21 cellular contexts compared by ENCODE assay signal in genomic region chr16:2825049-2825742, GRCh38. TPM values are rescaled to one million over a fixed set of nuclear protein-coding genes. Genes with fewer than 3 reads are reported as not detected.
DNase-seq lines count a peak whose midpoint lies in the region; ATAC-seq and TF ChIP-seq lines count a peak whose summit lies in the region.
"Had no signal": no experiment of that assay in that cellular context is flagged by ENCODE, and none has a peak within 500 bp of the region (broad histone marks: within the 10 kb centered on the region; RNA-seq: fewer than 3 reads in every experiment).

No MANE protein-coding gene starts in this region.

- H3K9me3 Mint-ChIP-seq in activated T-cell treated with anti-CD3 and anti-CD28 coated beads, Interleukin-2, amount 50 U/mL, for 72 hours, result no peaks in the 10 kb centered on the region
- no peaks in the 10 kb centered on the region for H3K9me3 Mint-ChIP-seq in activated T-helper 17 cell treated with anti-CD3 and anti-CD28 coated beads, Interleukin-2, amount 50 U/mL, for 72 hours
- H3K9me3 Mint-ChIP-seq in CD8-positive, alpha-beta memory T cell, result no peaks in the 10 kb centered on the region
- H3K9me3 Mint-ChIP-seq in activated T-helper 2 cell treated with anti-CD3 and anti-CD28 coated beads, Interferon-gamma antibody, Interleukin-2, Interleukin-4, amounts not matched to agents 10 μg/mL and 5 μg/mL and 100 μg/mL, durations not matched to agents 14 hours and 24 hours and 36 hours, result no peaks in the 10 kb centered on the region

- no peak overlapping the region for H3K27ac Mint-ChIP-seq in activated T-cell treated with anti-CD3 and anti-CD28 coated beads, Interleukin-2, amount 50 U/mL, for 72 hours
- peak overlapping the region; percentile 54 for H3K27ac Mint-ChIP-seq in activated T-helper 17 cell treated with anti-CD3 and anti-CD28 coated beads, Interleukin-2, amount 50 U/mL, for 72 hours
- H3K27ac Mint-ChIP-seq in CD8-positive, alpha-beta memory T cell, result no peak overlapping the region
- no peak overlapping the region for H3K27ac Mint-ChIP-seq in activated T-helper 2 cell treated with anti-CD3 and anti-CD28 coated beads, Interferon-gamma antibody, Interleukin-2, Interleukin-4, amounts not matched to agents 10 μg/mL and 5 μg/mL and 100 μg/mL, durations not matched to agents 14 hours and 24 hours and 36 hours

- H3K9me3 ChIP-seq in suprapubic skin, result no peaks in the 10 kb centered on the region
- H3K9me3 ChIP-seq in CD8-positive, alpha-beta memory T cell (ENCODE audit: low read length), result no peaks in the 10 kb centered on the region
- H3K9me3 ChIP-seq: BLaER1 treated with 17β-estradiol and CSF1 and Interleukin-3, amounts not matched to agents 10 nM and 100 nM had no signal

- H3K36me3 ChIP-seq in suprapubic skin, result no peaks in the 10 kb centered on the region
- H3K36me3 ChIP-seq in CD8-positive, alpha-beta memory T cell (ENCODE audit: insufficient read depth, low read length), result no peaks in the 10 kb centered on the region
- H3K36me3 ChIP-seq: BLaER1 treated with 17β-estradiol and CSF1 and Interleukin-3, amounts not matched to agents 10 nM and 100 nM had no signal

- no peak for TF ChIP-seq CTCF in suprapubic skin (IDR thresholded peaks at IDR 0.05)

- H3K4me1 ChIP-seq in suprapubic skin, result peaks cover 7% of the 10 kb centered on the region
- no peaks in the 10 kb centered on the region for H3K4me1 ChIP-seq in CD8-positive, alpha-beta memory T cell (ENCODE audit: insufficient read depth, low read length)

- TF ChIP-seq EP300 in suprapubic skin (IDR thresholded peaks at IDR 0.05), result no peak

- H3K4me1 Mint-ChIP-seq in activated T-cell treated with anti-CD3 and anti-CD28 coated beads, Interleukin-2, amount 50 U/mL, for 72 hours (ENCODE audit: low read depth), result no peaks in the 10 kb centered on the region
- H3K4me1 Mint-ChIP-seq in activated T-helper 17 cell treated with anti-CD3 and anti-CD28 coated beads, Interleukin-2, amount 50 U/mL, for 72 hours, result no peaks in the 10 kb centered on the region
- no peaks in the 10 kb centered on the region for H3K4me1 Mint-ChIP-seq in CD8-positive, alpha-beta memory T cell
- no peaks in the 10 kb centered on the region for H3K4me1 Mint-ChIP-seq in activated T-helper 2 cell treated with anti-CD3 and anti-CD28 coated beads, Interferon-gamma antibody, Interleukin-2, Interleukin-4, amounts not matched to agents 10 μg/mL and 5 μg/mL and 100 μg/mL, durations not matched to agents 14 hours and 24 hours and 36 hours (ENCODE audit: low read depth)

- peaks cover 20% of the 10 kb centered on the region for H3K27me3 ChIP-seq in suprapubic skin
- no peaks in the 10 kb centered on the region for H3K27me3 ChIP-seq in CD8-positive, alpha-beta memory T cell (ENCODE audit: insufficient read depth, low read length, poor library complexity, severe bottlenecking)
- H3K27me3 ChIP-seq: BLaER1 treated with 17β-estradiol and CSF1 and Interleukin-3, amounts not matched to agents 10 nM and 100 nM had no signal

- H3K36me3 Mint-ChIP-seq in activated T-cell treated with anti-CD3 and anti-CD28 coated beads, Interleukin-2, amount 50 U/mL, for 72 hours (ENCODE audit: insufficient read depth in 2 of 2), result no peaks in the 10 kb centered on the region
- no peaks in the 10 kb centered on the region for H3K36me3 Mint-ChIP-seq in activated T-helper 17 cell treated with anti-CD3 and anti-CD28 coated beads, Interleukin-2, amount 50 U/mL, for 72 hours (ENCODE audit: low read depth)
- no peaks in the 10 kb centered on the region for H3K36me3 Mint-ChIP-seq in CD8-positive, alpha-beta memory T cell
- H3K36me3 Mint-ChIP-seq in activated T-helper 2 cell treated with anti-CD3 and anti-CD28 coated beads, Interferon-gamma antibody, Interleukin-2, Interleukin-4, amounts not matched to agents 10 μg/mL and 5 μg/mL and 100 μg/mL, durations not matched to agents 14 hours and 24 hours and 36 hours (ENCODE audit: low read depth), result no peaks in the 10 kb centered on the region

- H3K27me3 Mint-ChIP-seq in activated T-cell treated with anti-CD3 and anti-CD28 coated beads, Interleukin-2, amount 50 U/mL, for 72 hours (ENCODE audit: low read depth), result no peaks in the 10 kb centered on the region
- H3K27me3 Mint-ChIP-seq in activated T-helper 17 cell treated with anti-CD3 and anti-CD28 coated beads, Interleukin-2, amount 50 U/mL, for 72 hours, result peaks cover 5% of the 10 kb centered on the region
- peaks cover 0 to 13% of the 10 kb centered on the region in 2 donors for H3K27me3 Mint-ChIP-seq in CD8-positive, alpha-beta memory T cell
- no peaks in the 10 kb centered on the region for H3K27me3 Mint-ChIP-seq in activated T-helper 2 cell treated with anti-CD3 and anti-CD28 coated beads, Interferon-gamma antibody, Interleukin-2, Interleukin-4, amounts not matched to agents 10 μg/mL and 5 μg/mL and 100 μg/mL, durations not matched to agents 14 hours and 24 hours and 36 hours (ENCODE audit: low read depth)

- peak; percentile 14 for DNase-seq in activated T-cell treated with anti-CD3 and anti-CD28 coated beads, Interleukin-2, amount 50 U/mL, for 1 hour
- no peak for DNase-seq in activated T-cell treated with anti-CD3 and anti-CD28 coated beads, Interleukin-2, amount 50 U/mL, for 72 hours
- peak; percentile 67 for DNase-seq in mesenteric fat pad (ENCODE audit: low spot score)
- peak; percentile 46 to 64 for DNase-seq in suprapubic skin (ENCODE audit: low spot score in 2 of 2)
- DNase-seq in CD8-positive, alpha-beta memory T cell, result no peak
- no peak for DNase-seq in ecto neural progenitor cell (ENCODE audit: low spot score)
- DNase-seq in activated T-helper 2 cell treated with anti-CD3 and anti-CD28 coated beads, Interferon-gamma antibody, Interleukin-2, Interleukin-4, amounts not matched to agents 10 μg/mL and 5 μg/mL and 100 μg/mL, durations not matched to agents 14 hours and 24 hours and 36 hours (ENCODE audit: low spot score), result no peak
- DNase-seq: 8988T, GF-D8, GM23248, NCI-H1436 treated with DMSO at 0.1 percent for 48 hours, NCI-H2081, NCI-H510A, NCI-H774, PC-3 had no signal

- intact Hi-C loops in activated T-helper 2 cell treated with anti-CD3 and anti-CD28 coated beads, Interferon-gamma antibody, Interleukin-2, Interleukin-4, amounts not matched to agents 10 μg/mL and 5 μg/mL and 100 μg/mL, durations not matched to agents 14 hours and 24 hours and 36 hours (cut with micrococcal nuclease), result no loop called here

- WGBS in suprapubic skin, result 80% methylated on average over 18 of the region's 26 CpGs

- POLR2A ChIA-PET in CD8-positive, alpha-beta memory T cell (lab: Charles Lee), result no interaction called here

- ATAC-seq in activated T-cell treated with anti-CD3 and anti-CD28 coated beads, Interleukin-2, amount 50 U/mL, for 72 hours (replicated peaks in 1 of 2), result no peak
- no peak for ATAC-seq in activated T-helper 17 cell treated with anti-CD3 and anti-CD28 coated beads, Interleukin-2, amount 50 U/mL, for 72 hours (replicated peaks)
- ATAC-seq: HCT116, PC-3 had no signal

- no peak overlapping the region for H3K27ac ChIP-seq in suprapubic skin
- no peak overlapping the region for H3K27ac ChIP-seq in CD8-positive, alpha-beta memory T cell (ENCODE audit: low read depth, low read length)
- H3K27ac ChIP-seq: BLaER1 treated with 17β-estradiol and CSF1 and Interleukin-3, amounts not matched to agents 10 nM and 100 nM; GM23248; KMS-11 had no signal

- H3K4me3 ChIP-seq in suprapubic skin, result no peak overlapping the region
- no peak overlapping the region for H3K4me3 ChIP-seq in CD8-positive, alpha-beta memory T cell (ENCODE audit: low read length)
- H3K4me3 ChIP-seq: BLaER1 treated with 17β-estradiol and CSF1 and Interleukin-3, amounts not matched to agents 10 nM and 100 nM; GM23248 had no signal

- no peak overlapping the region for H3K4me3 Mint-ChIP-seq in activated T-cell treated with anti-CD3 and anti-CD28 coated beads, Interleukin-2, amount 50 U/mL, for 72 hours
- no peak overlapping the region for H3K4me3 Mint-ChIP-seq in activated T-helper 17 cell treated with anti-CD3 and anti-CD28 coated beads, Interleukin-2, amount 50 U/mL, for 72 hours
- no peak overlapping the region for H3K4me3 Mint-ChIP-seq in CD8-positive, alpha-beta memory T cell
- no peak overlapping the region for H3K4me3 Mint-ChIP-seq in activated T-helper 2 cell treated with anti-CD3 and anti-CD28 coated beads, Interferon-gamma antibody, Interleukin-2, Interleukin-4, amounts not matched to agents 10 μg/mL and 5 μg/mL and 100 μg/mL, durations not matched to agents 14 hours and 24 hours and 36 hours (ENCODE audit: low read depth)

- no peak for TF ChIP-seq POLR2A in suprapubic skin (IDR thresholded peaks at IDR 0.05)

- CTCF ChIA-PET in CD8-positive, alpha-beta memory T cell (lab: Charles Lee), result no interaction called here

RNA-seq across cellular contexts. Expression of gene ZG16B, which starts 4.9 kb away (rescaled TPM):
- total RNA-seq in activated T-cell treated with anti-CD3 and anti-CD28 coated beads, Interleukin-2, amount 50 U/mL, for 72 hours, result 1 to 10 TPM; 3.9 to 8.5 TPM
- total RNA-seq in activated T-helper 17 cell treated with anti-CD3 and anti-CD28 coated beads, Interleukin-2, amount 50 U/mL, for 72 hours, result 1 to 10 TPM; 4.0 to 5.7 TPM
- not detected for total RNA-seq in mesenteric fat pad
- 10 to 100 TPM; 17.7 to 80.5 (median 23.4) TPM for total RNA-seq in suprapubic skin
- total RNA-seq in CD8-positive, alpha-beta memory T cell, result under 1 TPM; 0.29 to 0.74 TPM
- not detected for polyA plus RNA-seq in CD8-positive, alpha-beta memory T cell
- total RNA-seq in activated T-helper 2 cell treated with anti-CD3 and anti-CD28 coated beads, Interferon-gamma antibody, Interleukin-2, Interleukin-4, amounts not matched to agents 10 μg/mL and 5 μg/mL and 100 μg/mL, durations not matched to agents 14 hours and 24 hours and 36 hours, result 7.7 and 8.6 TPM in 2 replicates
- total RNA-seq: GM23248 had no signal
- polyA plus RNA-seq: GM23248 had no signal

RNA-seq across cellular contexts. Expression of gene PRSS21, which starts 8.2 kb away (rescaled TPM):
- total RNA-seq in activated T-cell treated with anti-CD3 and anti-CD28 coated beads, Interleukin-2, amount 50 U/mL, for 72 hours, result 10 to 100 TPM in 1 of 2 donors, 1 to 10 TPM in 1; 2.4 to 10.3 TPM
- total RNA-seq in activated T-helper 17 cell treated with anti-CD3 and anti-CD28 coated beads, Interleukin-2, amount 50 U/mL, for 72 hours, result 1 to 10 TPM; 1.2 to 4.8 TPM
- not detected for total RNA-seq in mesenteric fat pad
- 1 to 10 TPM in 2 of 4 donors, under 1 TPM in 1, not detected in 1; 0.87 to 7.6 (median 1.3) TPM for total RNA-seq in suprapubic skin
- 1 to 10 TPM; 8.8 to 9.2 TPM for total RNA-seq in CD8-positive, alpha-beta memory T cell
- 13.6 TPM for polyA plus RNA-seq in CD8-positive, alpha-beta memory T cell
- 11.4 and 11.5 TPM in 2 replicates for total RNA-seq in activated T-helper 2 cell treated with anti-CD3 and anti-CD28 coated beads, Interferon-gamma antibody, Interleukin-2, Interleukin-4, amounts not matched to agents 10 μg/mL and 5 μg/mL and 100 μg/mL, durations not matched to agents 14 hours and 24 hours and 36 hours
- total RNA-seq: Daoy, GM23248, M059J, PC-3 had no signal
- polyA plus RNA-seq: GM23248 had no signal

RNA-seq across cellular contexts. Expression of gene PRSS41, which starts 26.9 kb away (rescaled TPM):
- under 1 TPM in 1 of 2 donors, not detected in 1; 0.29 TPM for total RNA-seq in activated T-cell treated with anti-CD3 and anti-CD28 coated beads, Interleukin-2, amount 50 U/mL, for 72 hours
- not detected for total RNA-seq in activated T-helper 17 cell treated with anti-CD3 and anti-CD28 coated beads, Interleukin-2, amount 50 U/mL, for 72 hours
- not detected for total RNA-seq in mesenteric fat pad
- not detected for total RNA-seq in suprapubic skin
- not detected for total RNA-seq in CD8-positive, alpha-beta memory T cell
- polyA plus RNA-seq in CD8-positive, alpha-beta memory T cell, result not detected
- total RNA-seq in activated T-helper 2 cell treated with anti-CD3 and anti-CD28 coated beads, Interferon-gamma antibody, Interleukin-2, Interleukin-4, amounts not matched to agents 10 μg/mL and 5 μg/mL and 100 μg/mL, durations not matched to agents 14 hours and 24 hours and 36 hours, result not detected in 2 replicates
- total RNA-seq: Daoy, GM23248, M059J, PC-3 had no signal
- polyA plus RNA-seq: GM23248 had no signal

RNA-seq across cellular contexts. Expression of gene PRSS22, which starts 32.8 kb away (rescaled TPM):
- 1 to 10 TPM in 1 of 2 donors, not detected in 1; 1.1 TPM for total RNA-seq in activated T-cell treated with anti-CD3 and anti-CD28 coated beads, Interleukin-2, amount 50 U/mL, for 72 hours
- total RNA-seq in activated T-helper 17 cell treated with anti-CD3 and anti-CD28 coated beads, Interleukin-2, amount 50 U/mL, for 72 hours, result 1 to 10 TPM in 1 of 2 donors, not detected in 1; 1.9 TPM
- total RNA-seq in mesenteric fat pad, result not detected
- total RNA-seq in suprapubic skin, result 1 to 10 TPM; 1.7 to 8.7 (median 6.7) TPM
- not detected for total RNA-seq in CD8-positive, alpha-beta memory T cell
- polyA plus RNA-seq in CD8-positive, alpha-beta memory T cell, result not detected
- not detected in 2 replicates for total RNA-seq in activated T-helper 2 cell treated with anti-CD3 and anti-CD28 coated beads, Interferon-gamma antibody, Interleukin-2, Interleukin-4, amounts not matched to agents 10 μg/mL and 5 μg/mL and 100 μg/mL, durations not matched to agents 14 hours and 24 hours and 36 hours
- total RNA-seq: GM23248, M059J had no signal
- polyA plus RNA-seq: GM23248 had no signal

RNA-seq across cellular contexts. Expression of gene PRSS33, which starts 37.8 kb away (rescaled TPM):
- under 1 TPM in 1 of 2 donors, not detected in 1; 0.46 TPM for total RNA-seq in activated T-cell treated with anti-CD3 and anti-CD28 coated beads, Interleukin-2, amount 50 U/mL, for 72 hours
- not detected for total RNA-seq in activated T-helper 17 cell treated with anti-CD3 and anti-CD28 coated beads, Interleukin-2, amount 50 U/mL, for 72 hours
- total RNA-seq in mesenteric fat pad (not detected), suprapubic skin (not detected)
- under 1 TPM; 0.15 to 0.22 TPM for total RNA-seq in CD8-positive, alpha-beta memory T cell
- polyA plus RNA-seq in CD8-positive, alpha-beta memory T cell, result not detected
- not detected in 2 replicates for total RNA-seq in activated T-helper 2 cell treated with anti-CD3 and anti-CD28 coated beads, Interferon-gamma antibody, Interleukin-2, Interleukin-4, amounts not matched to agents 10 μg/mL and 5 μg/mL and 100 μg/mL, durations not matched to agents 14 hours and 24 hours and 36 hours
- total RNA-seq: Daoy, GM23248, M059J had no signal
- polyA plus RNA-seq: GM23248 had no signal

Comparison
In these comparisons a context has a peak if more than half of its experiments do, and no peak if none do; other contexts are left out.
1. DNase-seq: peak in activated T-cell treated with anti-CD3 and anti-CD28 coated beads, Interleukin-2, amount 50 U/mL, for 1 hour (single experiment), mesenteric fat pad (single experiment) and suprapubic skin (2 of 2); none in activated T-cell treated with anti-CD3 and anti-CD28 coated beads, Interleukin-2, amount 50 U/mL, for 72 hours (0 of 2), CD8-positive, alpha-beta memory T cell (0 of 5), ecto neural progenitor cell (single experiment) and activated T-helper 2 cell treated with anti-CD3 and anti-CD28 coated beads, Interferon-gamma antibody, Interleukin-2, Interleukin-4, amounts not matched to agents 10 μg/mL and 5 μg/mL and 100 μg/mL, durations not matched to agents 14 hours and 24 hours and 36 hours (single experiment).